8 cellular contexts compared by ENCODE assay signal in the genomic region with DNA sequence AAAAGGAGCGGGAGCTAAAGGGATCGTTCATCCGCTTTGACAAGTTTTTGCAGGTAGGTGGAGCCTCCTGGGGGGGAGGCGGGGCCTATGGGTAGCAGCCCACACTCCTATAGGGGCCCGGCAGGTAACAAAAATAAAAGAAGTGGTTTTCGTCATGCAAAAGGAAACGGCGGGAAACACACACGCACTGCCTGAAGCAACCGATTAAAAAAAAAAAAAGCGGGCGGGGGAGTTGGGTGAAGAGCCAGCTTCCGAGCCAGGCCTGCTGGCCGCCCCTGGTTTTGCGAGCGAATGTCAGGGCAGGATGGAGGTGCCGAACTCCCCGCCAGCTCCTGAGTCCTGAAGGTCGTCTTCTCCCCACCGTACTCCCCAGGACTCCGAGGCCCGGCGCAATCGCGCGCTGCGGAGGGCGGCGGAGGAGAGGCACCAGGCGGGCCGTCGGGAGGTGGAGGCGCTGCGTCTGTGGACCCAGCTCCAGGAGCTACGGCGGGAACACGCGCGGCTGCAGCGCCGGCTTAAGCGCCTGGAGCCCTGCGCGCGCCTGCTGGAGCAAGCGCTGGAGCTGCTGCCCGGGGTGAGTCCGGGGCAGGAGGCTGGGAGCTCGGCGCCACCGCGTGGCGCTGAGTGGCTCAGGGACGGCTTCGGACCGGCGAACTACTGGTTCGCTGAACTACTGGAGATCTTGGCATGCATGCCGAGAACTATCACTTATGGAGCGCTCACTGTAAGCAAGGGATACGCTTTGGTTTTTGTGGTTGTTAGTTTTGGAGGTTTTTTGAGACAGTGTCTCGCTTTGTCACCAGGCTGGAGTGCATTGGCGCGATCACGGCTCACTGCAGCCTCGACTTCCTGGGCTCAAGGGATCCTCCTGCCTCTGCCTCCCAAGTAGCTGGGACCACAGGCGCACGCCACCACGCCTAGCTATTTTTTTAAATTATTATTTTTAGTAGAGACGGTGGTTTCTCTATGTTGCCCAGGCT. TPM values are rescaled to one million over a fixed set of nuclear protein-coding genes. Genes with fewer than 3 reads are reported as not detected.
DNase-seq lines count a peak whose midpoint lies in the region; ATAC-seq and TF ChIP-seq lines count a peak whose summit lies in the region.

No MANE protein-coding gene starts in this region.

- H3K4me1 Mint-ChIP-seq in neural progenitor cell = peaks cover 34% of the 10 kb centered on the region

- no peaks in the 10 kb centered on the region for H3K9me3 ChIP-seq in neural progenitor cell (ENCODE audit: low read depth)
- H3K9me3 ChIP-seq in thoracic aorta = no peaks in the 10 kb centered on the region

- H3K27ac Mint-ChIP-seq in neural progenitor cell = no peak overlapping the region

- H4K20me1 ChIP-seq in KMS-11 (ENCODE audit: insufficient read depth) (no peaks in the 10 kb centered on the region), neural progenitor cell (ENCODE audit: low read depth) (peaks cover 25% of the 10 kb centered on the region)

- peak overlapping the region; percentile 36 for H3K4me3 ChIP-seq in AG09309 (ENCODE audit: control insufficient read depth, low read depth, low read length)
- no peak overlapping the region for H3K4me3 ChIP-seq in KMS-11 (IDR thresholded peaks at IDR 0.05; ENCODE audit: insufficient read depth, low read depth, low read length)
- peak overlapping the region; percentile 29 to 41 for H3K4me3 ChIP-seq in foreskin fibroblast (ENCODE audit: low read depth in 1 of 2, low read length in 2 of 2)
- H3K4me3 ChIP-seq in neural progenitor cell = peak overlapping the region; percentile 50
- peak overlapping the region; percentile 72 for H3K4me3 ChIP-seq in thoracic aorta

- ATAC-seq in GM18909 (IDR thresholded peaks at IDR 0.05; ENCODE audit: poor library complexity, unreplicated experiment) (peak; percentile 73), thoracic aorta (ENCODE audit: insufficient number of reproducible peaks, low FRiP score, low read depth) (no peak)

- H3K4me3 Mint-ChIP-seq in neural progenitor cell = peak overlapping the region; percentile 64

- H3K27me3 Mint-ChIP-seq in neural progenitor cell (ENCODE audit: insufficient read depth, low read depth) = peaks cover 28% of the 10 kb centered on the region

- peak overlapping the region; percentile 38; the same call in 1 of the 2 replicates for H2AFZ ChIP-seq in KMS-11 (ENCODE audit: low read depth)
- peak overlapping the region; percentile 80 for H2AFZ ChIP-seq in neural progenitor cell (replicated peaks)

- no peaks in the 10 kb centered on the region for H3K36me3 ChIP-seq in KMS-11 (ENCODE audit: insufficient read depth)
- no peaks in the 10 kb centered on the region for H3K36me3 ChIP-seq in neural progenitor cell
- peaks cover 4% of the 10 kb centered on the region for H3K36me3 ChIP-seq in thoracic aorta

- H3K4me1 ChIP-seq in KMS-11 (ENCODE audit: low read depth, poor library complexity, severe bottlenecking) (peaks cover 5% of the 10 kb centered on the region), neural progenitor cell (peaks cover 9% of the 10 kb centered on the region), thoracic aorta (ENCODE audit: control insufficient read depth in 1 of 2, low read depth in 2 of 2) (peaks cover 9 to 28% of the 10 kb centered on the region in 2 donors)

- peak overlapping the region; percentile 45; the same call in 1 of the 2 replicates for H3K4me2 ChIP-seq in KMS-11
- H3K4me2 ChIP-seq in neural progenitor cell = peak overlapping the region; percentile 86

- H3K27ac ChIP-seq in KMS-11 (no peak overlapping the region), neural progenitor cell (no peak overlapping the region), thoracic aorta (no peak overlapping the region)

- peak; percentile 56 for TF ChIP-seq CTCF in AG09309 (IDR thresholded peaks at IDR 0.05; ENCODE audit: control insufficient read depth, insufficient read depth, low read depth, low read length, missing control alignments)
- TF ChIP-seq CTCF in KMS-11 (conservative IDR thresholded peaks at IDR 0.05; ENCODE audit: low read depth, low read length) = no peak
- TF ChIP-seq CTCF in foreskin fibroblast (IDR thresholded peaks at IDR 0.05; ENCODE audit: low read depth, low read length) = peak; percentile 59
- peak; percentile 47 for TF ChIP-seq CTCF in neural progenitor cell (IDR thresholded peaks at IDR 0.05)
- peak; percentile 15 for TF ChIP-seq CTCF in thoracic aorta (IDR thresholded peaks at IDR 0.05)

- H3K9me3 Mint-ChIP-seq in neural progenitor cell = no peaks in the 10 kb centered on the region

- DNase-seq in AG09309 (ENCODE audit: low read depth) (peak; percentile 33), RPMI8226 (peak; percentile 90), foreskin fibroblast (peak; percentile 82 to 92), neural progenitor cell (ENCODE audit: low spot score) (peak; percentile 87), thoracic aorta (ENCODE audit: low spot score) (no peak)
- peak; percentile 80 for DNase-seq in activated effector memory CD4-positive, alpha-beta T cell treated with anti-CD3 and anti-CD28 coated beads, Interleukin-2, amount 50 U/mL, for 16 hours

- peaks cover 5% of the 10 kb centered on the region for H3K36me3 Mint-ChIP-seq in neural progenitor cell

- H3K79me2 ChIP-seq in KMS-11 (ENCODE audit: insufficient read depth, low read depth) (no peaks in the 10 kb centered on the region), neural progenitor cell (ENCODE audit: low read depth) (no peaks in the 10 kb centered on the region)

- H3K27me3 ChIP-seq in KMS-11 (ENCODE audit: insufficient read depth, low read depth) (no peaks in the 10 kb centered on the region), neural progenitor cell (peaks cover 65% of the 10 kb centered on the region), thoracic aorta (replicated peaks; ENCODE audit: insufficient read depth) (no peaks in the 10 kb centered on the region)

- H3K9ac ChIP-seq in KMS-11 = no peak overlapping the region
- no peak overlapping the region for H3K9ac ChIP-seq in neural progenitor cell

- H3F3A ChIP-seq in neural progenitor cell (ENCODE audit: low read depth) = peaks cover 53% of the 10 kb centered on the region

RNA-seq across cellular contexts. Expression of gene CFAP73, which starts 3.6 kb away (rescaled TPM):
- 0.19 TPM in 1 of 2 replicates, not detected in the other for total RNA-seq in neural progenitor cell (ENCODE audit: low replicate concordance)
- total RNA-seq in thoracic aorta = not detected

RNA-seq across cellular contexts. Expression of gene RASAL1, which starts 17.6 kb away (rescaled TPM):
- total RNA-seq in neural progenitor cell (ENCODE audit: low replicate concordance) (0.50 and 1.4 TPM in 2 replicates), thoracic aorta (1 to 10 TPM in 1 of 2 donors, not detected in 1; 2.0 TPM)

RNA-seq across cellular contexts. Expression of gene DDX54, which starts 32.2 kb away (rescaled TPM):
- 36.9 and 72.9 TPM in 2 replicates for total RNA-seq in neural progenitor cell (ENCODE audit: low replicate concordance)
- total RNA-seq in thoracic aorta = 10 to 100 TPM; 27.3 to 84.2 TPM

RNA-seq across cellular contexts. Expression of gene RITA1, which starts 32.4 kb away (rescaled TPM):
- total RNA-seq in neural progenitor cell (ENCODE audit: low replicate concordance) = 13.7 and 22.5 TPM in 2 replicates
- 10 to 100 TPM; 12.2 to 26.9 TPM for total RNA-seq in thoracic aorta
